Comparison of ENCODE assay signal across 14 cellular contexts in genomic region chr13:97220151-97220900, GRCh38. TPM values are rescaled to one million over a fixed set of nuclear protein-coding genes. Genes with fewer than 3 reads are reported as not detected.
A peak's percentile ranks its signal among the peaks of the same experiment; 100 is the strongest.
DNase-seq lines count a peak whose midpoint lies in the region; ATAC-seq and TF ChIP-seq lines count a peak whose summit lies in the region.
"Had no signal": no experiment of that assay in that cellular context is flagged by ENCODE, and none has a peak within 500 bp of the region (broad histone marks: within the 10 kb centered on the region; RNA-seq: fewer than 3 reads in every experiment).

No MANE protein-coding gene starts in this region.

- intact Hi-C loops in MCF 10A (cut with micrococcal nuclease) (loop anchor here (5.0 kb wide), 1 partner anchor 592 kb away; no protein-coding TSS in a partner anchor), breast epithelium (cut with DNase I; ENCODE audit: low total_unique reads) (loop anchor here (10.0 kb wide), 1 partner anchor 106 kb away; no protein-coding TSS in a partner anchor), dorsolateral prefrontal cortex (cut with DNase I) (loop anchor here (5.0 kb wide), 5 partner anchors 108 to 212 kb away; partner anchors contain the start of gene RAP2A (in 2 of the 2)), transverse colon (cut with DNase I; ENCODE audit: low total_unique reads) (loop anchor here (5.0 kb wide), 2 partner anchors 103 to 117 kb away; no protein-coding TSS in a partner anchor)

- no peak for TF ChIP-seq POLR2A in breast epithelium (IDR thresholded peaks at IDR 0.05)
- TF ChIP-seq POLR2A in transverse colon (IDR thresholded peaks at IDR 0.05) = no peak
- no peak for TF ChIP-seq POLR2A in GM18505 (IDR thresholded peaks at IDR 0.05; ENCODE audit: borderline replicate concordance, extremely low read depth, insufficient read depth, insufficient read length)

- in situ Hi-C loops in transverse colon (cut with MboI; ENCODE audit: low pct_ligation_motif_present in 1 of 4, low pct_unique_long_range_greater_than_20kb in 1 of 4, low sequenced_read_pairs in 3 of 4) = loop anchor here in 3 of 4 donors (10.0 to 25.0 kb wide), 4 partner anchors 108 to 214 kb away; partner anchors contain the start of gene RAP2A (in 1 of the 3)

- H3K27ac ChIP-seq in breast epithelium (peak overlapping the region in 1 of 2 donors; percentile 56), dorsolateral prefrontal cortex (peak overlapping the region; percentile 21 to 97 (median 92)), transverse colon (peak overlapping the region in 3 of 4 donors; percentile 10 to 96 (median 90))

- H3K9me3 ChIP-seq in breast epithelium (no peaks in the 10 kb centered on the region), transverse colon (no peaks in the 10 kb centered on the region)

- H3K36me3 ChIP-seq in breast epithelium (no peaks in the 10 kb centered on the region), transverse colon (no peaks in the 10 kb centered on the region)

- no peak for DNase-seq in MCF 10A (ENCODE audit: unreplicated experiment)
- DNase-seq in breast epithelium (ENCODE audit: low spot score in 2 of 2) = no peak
- no peak for DNase-seq in dorsolateral prefrontal cortex
- no peak for DNase-seq in transverse colon
- no peak for DNase-seq in NCI-H2171 treated with DMSO at 0.1 percent for 48 hours (lab: John Stamatoyannopoulos, UW)
- DNase-seq: activated CD8-positive, alpha-beta memory T cell treated with anti-CD3 and anti-CD28 coated beads for 24 hours; KG1; NCI-H1092 treated with DMSO at 0.1 percent for 48 hours; NCI-H82; T-cell had no signal

- CTCF ChIA-PET in MCF 10A (lab: Yijun Ruan, JAX) = interaction anchor here (0.5 to 2.9 kb wide), 11 partner anchors 12 to 205 kb away, joined by 3 to 26 read pairs (median 3); no protein-coding TSS in a partner anchor

- ATAC-seq in GM19351 (IDR thresholded peaks at IDR 0.05; ENCODE audit: unreplicated experiment) (no peak), GM18505 (IDR thresholded peaks at IDR 0.05; ENCODE audit: unreplicated experiment) (no peak)
- ATAC-seq: T-cell had no signal

- H3K4me3 ChIP-seq in breast epithelium (no peak overlapping the region), dorsolateral prefrontal cortex (peak overlapping the region in 14 of 59 donors; percentile 2 to 89 (median 78)), transverse colon (no peak overlapping the region)

- H3K4me1 Mint-ChIP-seq in MCF 10A (ENCODE audit: insufficient read depth, unreplicated experiment) (peaks cover 20% of the 10 kb centered on the region), nephron (peaks cover 22% of the 10 kb centered on the region)

- TF ChIP-seq EP300 in transverse colon (IDR thresholded peaks at IDR 0.05; ENCODE audit: low read depth) = no peak

- H3K9me3 Mint-ChIP-seq in MCF 10A (ENCODE audit: unreplicated experiment) (no peaks in the 10 kb centered on the region), nephron (no peaks in the 10 kb centered on the region)
- H3K9me3 Mint-ChIP-seq: dendritic cell treated with granulocyte-macrophage colony-stimulating factor and Interleukin-4, amounts not matched to agents 40 ng/mL and 50 ng/mL, for 4 days; T-cell had no signal

- H3K27me3 Mint-ChIP-seq in MCF 10A (ENCODE audit: insufficient read depth, unreplicated experiment) (no peaks in the 10 kb centered on the region), nephron (ENCODE audit: low read depth) (no peaks in the 10 kb centered on the region)
- H3K27me3 Mint-ChIP-seq: T-cell had no signal

- H3K4me1 ChIP-seq in breast epithelium = no peaks in the 10 kb centered on the region
- peaks cover 0 to 23% (median 19%) of the 10 kb centered on the region in 4 donors for H3K4me1 ChIP-seq in transverse colon

- H3K27me3 ChIP-seq in breast epithelium (no peaks in the 10 kb centered on the region), dorsolateral prefrontal cortex (no peaks in the 10 kb centered on the region), transverse colon (no peaks in the 10 kb centered on the region)

- TF ChIP-seq CTCF in MCF 10A (IDR thresholded peaks at IDR 0.05; ENCODE audit: unreplicated experiment) = no peak
- no peak for TF ChIP-seq CTCF in breast epithelium (IDR thresholded peaks at IDR 0.05)
- no peak for TF ChIP-seq CTCF in dorsolateral prefrontal cortex (IDR thresholded peaks at IDR 0.05 in 54 of 56, conservative IDR thresholded peaks at IDR 0.05 in 2 of 56; ENCODE audit: low read depth in 1 of 56, partially characterized antibody in 56 of 56)
- TF ChIP-seq CTCF in nephron (IDR thresholded peaks at IDR 0.05; ENCODE audit: unreplicated experiment in 3 of 3) = no peak
- no peak for TF ChIP-seq CTCF in transverse colon (IDR thresholded peaks at IDR 0.05)

- H3K27ac Mint-ChIP-seq in MCF 10A (ENCODE audit: low read depth, unreplicated experiment) = peak overlapping the region; percentile 1
- peak overlapping the region; percentile 1 to 39 (median 9) for H3K27ac Mint-ChIP-seq in nephron
- H3K27ac Mint-ChIP-seq: dendritic cell treated with granulocyte-macrophage colony-stimulating factor and Interleukin-4, amounts not matched to agents 40 ng/mL and 50 ng/mL, for 4 days had no signal

- H3K4me3 Mint-ChIP-seq in MCF 10A (ENCODE audit: unreplicated experiment) (no peak overlapping the region), nephron (peak overlapping the region in 2 of 3 experiments; percentile 18 to 32)
- H3K4me3 Mint-ChIP-seq: dendritic cell treated with granulocyte-macrophage colony-stimulating factor and Interleukin-4, amounts not matched to agents 40 ng/mL and 50 ng/mL, for 4 days; T-cell had no signal

- POLR2A ChIA-PET in MCF 10A (lab: Yijun Ruan, JAX) = interaction anchor here (0.9 to 1.4 kb wide), 5 partner anchors 9 to 105 kb away, joined by 3 to 4 read pairs (median 3); no protein-coding TSS in a partner anchor

- no TSS peak for BruUV-seq in MCF 10A (replicated peaks; lab: Mats Ljungman, UMichigan)

- WGBS in transverse colon (ENCODE audit: low coverage in 1 of 2), 2 donors = 33 to 48% methylated on average over 1 to 3 of the region's 3 CpGs

- peaks cover 7% of the 10 kb centered on the region for H3K36me3 Mint-ChIP-seq in MCF 10A (ENCODE audit: insufficient read depth, unreplicated experiment)
- no peaks in the 10 kb centered on the region for H3K36me3 Mint-ChIP-seq in nephron (ENCODE audit: low read depth)
- H3K36me3 Mint-ChIP-seq: T-cell had no signal

RNA-seq across cellular contexts. Expression of gene MBNL2, which starts 1.8 kb away (rescaled TPM):
- total RNA-seq in MCF 10A (2022) (74.3 and 85.8 TPM in 2 replicates), breast epithelium (100 to 1,000 TPM in 2 of 3 donors, 10 to 100 TPM in 1; 68.5 to 131 (median 120) TPM), dorsolateral prefrontal cortex (100 to 1,000 TPM in 119 of 120 experiments, 10 to 100 TPM in 1; 96.2 to 275 (median 181) TPM), transverse colon (10 to 100 TPM; 26.9 to 53.7 (median 46.1) TPM)
